10 cellular contexts compared by ENCODE assay signal in the genomic region with DNA sequence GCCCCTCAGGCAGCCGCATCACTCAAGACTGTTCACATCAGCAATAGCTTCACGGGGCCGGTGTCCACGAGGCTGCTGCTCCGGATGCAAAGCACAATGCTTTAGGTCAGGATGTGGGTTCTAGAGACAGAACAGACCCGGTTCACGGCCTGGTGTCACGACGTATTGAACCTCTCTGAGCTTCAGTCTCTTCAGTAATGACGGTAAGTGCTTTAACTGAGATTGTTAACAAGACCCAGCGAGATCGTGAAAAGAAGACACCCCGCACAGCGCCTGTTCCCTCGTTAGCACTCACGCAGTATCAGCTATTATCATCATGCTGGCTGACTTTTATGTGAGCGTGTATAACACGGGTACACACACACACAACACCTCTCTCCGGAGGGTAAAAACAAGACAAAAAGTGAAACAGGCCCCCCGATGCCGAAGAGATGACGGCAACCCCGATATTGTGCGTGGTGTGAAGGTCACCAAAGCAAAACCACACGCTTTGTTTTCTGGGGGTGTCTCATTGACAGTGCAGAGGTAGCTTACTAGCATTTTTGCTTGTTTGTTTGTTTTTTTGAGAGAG. TPM values are rescaled to one million over a fixed set of nuclear protein-coding genes. Genes with fewer than 3 reads are reported as not detected.
DNase-seq lines count a peak whose midpoint lies in the region; ATAC-seq lines count a peak whose summit lies in the region.
"Had no signal": no experiment of that assay in that cellular context is flagged by ENCODE, and none has a peak within 500 bp of the region (broad histone marks: within the 10 kb centered on the region; RNA-seq: fewer than 3 reads in every experiment).

No MANE protein-coding gene starts in this region.

- H3K4me3 Mint-ChIP-seq in activated T-cell treated with anti-CD3 and anti-CD28 coated beads, Interleukin-2, amount 50 U/mL, for 24 hours = peak overlapping the region; percentile 41
- peak overlapping the region; percentile 76 to 87 (median 82) for H3K4me3 Mint-ChIP-seq in immature natural killer cell

- no peaks in the 10 kb centered on the region for H3K9me3 Mint-ChIP-seq in activated T-cell treated with anti-CD3 and anti-CD28 coated beads, Interleukin-2, amount 50 U/mL, for 24 hours
- H3K9me3 Mint-ChIP-seq in immature natural killer cell = no peaks in the 10 kb centered on the region
- H3K9me3 Mint-ChIP-seq: brain had no signal

- H3K4me1 Mint-ChIP-seq in activated T-cell treated with anti-CD3 and anti-CD28 coated beads, Interleukin-2, amount 50 U/mL, for 24 hours (ENCODE audit: low read depth) = peaks cover 50% of the 10 kb centered on the region
- peaks cover 63 to 67% of the 10 kb centered on the region in 2 donors for H3K4me1 Mint-ChIP-seq in immature natural killer cell

- ATAC-seq in Right ventricle myocardium superior (ENCODE audit: poor library complexity) = no peak
- ATAC-seq in GM19324 (IDR thresholded peaks at IDR 0.05; ENCODE audit: low FRiP score, unreplicated experiment) = no peak
- ATAC-seq in HG03521 (IDR thresholded peaks at IDR 0.05; ENCODE audit: unreplicated experiment) = no peak

- H3K27me3 Mint-ChIP-seq in activated T-cell treated with anti-CD3 and anti-CD28 coated beads, Interleukin-2, amount 50 U/mL, for 24 hours = no peaks in the 10 kb centered on the region
- H3K27me3 Mint-ChIP-seq in immature natural killer cell (ENCODE audit: low read depth in 3 of 3) = peaks cover 37 to 41% (median 38%) of the 10 kb centered on the region in 3 donors

- intact Hi-C loops in Right ventricle myocardium superior (cut with DNase I) = no loop called here

- H3K27ac Mint-ChIP-seq in activated T-cell treated with anti-CD3 and anti-CD28 coated beads, Interleukin-2, amount 50 U/mL, for 24 hours = peak overlapping the region; percentile 51
- peak overlapping the region; percentile 94 to 99 (median 96) for H3K27ac Mint-ChIP-seq in immature natural killer cell

- DNase-seq in stimulated activated CD4-positive, alpha-beta T cell treated with anti-CD3 and anti-CD28 coated beads, Interleukin-2, amount 100 ng/mL, for 24 hours = peak; percentile 24 to 29
- DNase-seq in stimulated activated CD4-positive, alpha-beta T cell treated with anti-CD3 and anti-CD28 coated beads, Interleukin-2, amount 100 ng/mL, for 48 hours = no peak
- DNase-seq in activated T-cell treated with anti-CD3 and anti-CD28 coated beads, Interleukin-2, amount 50 U/mL, for 24 hours = peak; percentile 66
- DNase-seq in immature natural killer cell = peak; percentile 84 to 87 (median 85)
- no peak for DNase-seq in Right ventricle myocardium superior
- DNase-seq in inferior parietal cortex (ENCODE audit: extremely low spot score) = no peak
- DNase-seq: erythroblast had no signal

- no peaks in the 10 kb centered on the region for H3K36me3 Mint-ChIP-seq in activated T-cell treated with anti-CD3 and anti-CD28 coated beads, Interleukin-2, amount 50 U/mL, for 24 hours (ENCODE audit: low read depth)
- no peaks in the 10 kb centered on the region for H3K36me3 Mint-ChIP-seq in immature natural killer cell
- H3K36me3 Mint-ChIP-seq: brain had no signal

RNA-seq across cellular contexts. Expression of gene ABR, which starts 21.4 kb away (rescaled TPM):
- polyA plus RNA-seq in immature natural killer cell = 10 to 100 TPM; 11.2 to 36.2 (median 14.8) TPM
- total RNA-seq in Right ventricle myocardium superior = 128 TPM

Comparison
In these comparisons a context has a peak if more than half of its experiments do, and no peak if none do; other contexts are left out.
1. DNase-seq: peak in stimulated activated CD4-positive, alpha-beta T cell treated with anti-CD3 and anti-CD28 coated beads, Interleukin-2, amount 100 ng/mL, for 24 hours (2 of 2), activated T-cell treated with anti-CD3 and anti-CD28 coated beads, Interleukin-2, amount 50 U/mL, for 24 hours (single experiment) and immature natural killer cell (3 of 3); none in stimulated activated CD4-positive, alpha-beta T cell treated with anti-CD3 and anti-CD28 coated beads, Interleukin-2, amount 100 ng/mL, for 48 hours (0 of 2), Right ventricle myocardium superior (single experiment) and inferior parietal cortex (single experiment).